In the genomic region with DNA sequence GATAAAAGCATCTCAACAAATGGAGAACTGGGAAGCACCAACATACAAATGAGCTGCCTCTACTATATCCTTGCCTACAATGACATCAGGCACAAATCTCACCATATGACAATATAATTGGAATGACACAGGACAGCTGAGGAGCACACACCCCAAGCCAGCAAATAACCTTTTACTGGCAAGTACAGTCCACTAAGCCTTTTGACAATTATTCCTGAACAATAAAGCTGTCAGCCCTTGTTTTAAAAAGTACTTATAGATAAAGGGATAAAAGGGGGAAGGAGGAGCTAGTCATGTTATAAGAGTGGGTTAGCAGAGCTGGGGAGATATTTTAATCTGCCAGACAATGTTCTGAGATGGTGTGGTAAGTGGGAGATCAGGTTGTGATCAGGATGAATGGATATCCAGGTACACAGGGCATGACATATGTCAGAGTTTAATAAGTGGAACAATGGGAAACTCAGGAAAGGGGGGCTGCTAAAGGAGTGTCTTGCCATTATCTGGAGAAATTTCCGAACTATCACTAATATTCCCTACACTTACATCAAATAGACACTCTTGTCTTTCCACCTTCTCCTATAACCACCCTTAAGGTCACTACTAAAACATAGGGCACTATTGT, we compare ENCODE assay signal across 23 cellular contexts.
"Had no signal": no experiment of that assay in that cellular context is flagged by ENCODE, and none has a peak within 500 bp of the region (broad histone marks: within the 10 kb centered on the region; RNA-seq: fewer than 3 reads in every experiment).

No MANE protein-coding gene starts in this region.

- H3K27ac Mint-ChIP-seq: activated CD8-positive, alpha-beta T cell treated with anti-CD3 and anti-CD28 coated beads, Interleukin-2, amount 10 ng/mL, durations not matched to agents 7 days and 5 days; activated naive CD4-positive, alpha-beta T cell treated with anti-CD3 and anti-CD28 coated beads, Interleukin-2, amount 50 U/mL, for 24 hours had no signal

- H3K4me3 ChIP-seq: breast epithelium, Peyer's patch, SJCRH30 had no signal

- H3K27me3 ChIP-seq: Peyer's patch, SJCRH30 had no signal

- H3K9me3 Mint-ChIP-seq: activated naive CD4-positive, alpha-beta T cell treated with anti-CD3 and anti-CD28 coated beads, Interleukin-2, amount 50 U/mL, for 24 hours had no signal

- H3K4me1 Mint-ChIP-seq: activated naive CD4-positive, alpha-beta T cell treated with anti-CD3 and anti-CD28 coated beads, Interleukin-2, amount 50 U/mL, for 24 hours had no signal

- H3K27ac ChIP-seq: breast epithelium, KMS-11, Peyer's patch, RWPE1 had no signal

- H3K36me3 ChIP-seq: breast epithelium, Peyer's patch, SJCRH30 had no signal

- H3K4me3 Mint-ChIP-seq: activated CD8-positive, alpha-beta T cell treated with anti-CD3 and anti-CD28 coated beads, Interleukin-2, amount 10 ng/mL, durations not matched to agents 7 days and 5 days; activated naive CD4-positive, alpha-beta T cell treated with anti-CD3 and anti-CD28 coated beads, Interleukin-2, amount 50 U/mL, for 24 hours had no signal

- H3K9ac ChIP-seq: KMS-11, SK-N-SH had no signal

- H3K27me3 Mint-ChIP-seq: activated naive CD4-positive, alpha-beta T cell treated with anti-CD3 and anti-CD28 coated beads, Interleukin-2, amount 50 U/mL, for 24 hours had no signal

- H3K4me2 ChIP-seq: KMS-11, SK-N-SH had no signal

- DNase-seq: activated CD4-positive, alpha-beta T cell treated with anti-CD3 and anti-CD28 coated beads for 4 hours; activated CD8-positive, alpha-beta memory T cell treated with anti-CD3 and anti-CD28 coated beads, Interleukin-2, amount 50 U/mL, for 48 hours; activated CD8-positive, alpha-beta T cell treated with anti-CD3 and anti-CD28 coated beads, Interleukin-2, amount 10 ng/mL, durations not matched to agents 7 days and 5 days; activated T-cell treated with anti-CD3 and anti-CD28 coated beads, Interleukin-2, amount 50 U/mL, for 1 hour; aorta; caudate nucleus; NCI-H1092; NCI-H1417 treated with DMSO at 0.1 percent for 48 hours; NCI-H1694; NCI-H2029; NCI-H2107; NCI-H526 treated with DMSO at 0.1 percent for 48 hours; NCI-H82; Peyer's patch; Right ventricle myocardium superior; SK-N-SH; T-helper 1 cell had no signal

- H3K36me3 Mint-ChIP-seq: activated naive CD4-positive, alpha-beta T cell treated with anti-CD3 and anti-CD28 coated beads, Interleukin-2, amount 50 U/mL, for 24 hours had no signal

- H3K9me2 ChIP-seq: SK-N-SH had no signal

- H3K4me1 ChIP-seq: breast epithelium, Peyer's patch had no signal

- H3K9me3 ChIP-seq: breast epithelium, Peyer's patch, SJCRH30, SK-N-SH had no signal

- ATAC-seq: activated CD4-positive, CD25-positive, alpha-beta regulatory T cell treated with anti-CD3 and anti-CD28 coated beads, Interleukin-2, amount 50 U/mL, for 24 hours; activated CD8-positive, alpha-beta T cell treated with anti-CD3 and anti-CD28 coated beads, Interleukin-2, amount 10 ng/mL, durations not matched to agents 7 days and 5 days had no signal
